In genomic region chr11:124669193-124669592, GRCh38 we compare ENCODE assay signal across 8 cellular contexts. TPM values are rescaled to one million over a fixed set of nuclear protein-coding genes. Genes with fewer than 3 reads are reported as not detected.
DNase-seq lines count a peak whose midpoint lies in the region; ATAC-seq and TF ChIP-seq lines count a peak whose summit lies in the region.

No MANE protein-coding gene starts in this region.

- no peaks in the 10 kb centered on the region for H3K79me2 ChIP-seq in Karpas-422 (ENCODE audit: low read length)

- H3K27me3 Mint-ChIP-seq in CD8-positive, alpha-beta T cell (ENCODE audit: low read depth): no peaks in the 10 kb centered on the region

- no peak overlapping the region for H3K4me3 ChIP-seq in CD8-positive, alpha-beta T cell (ENCODE audit: low read depth, low read length)
- H3K4me3 ChIP-seq in Karpas-422 (ENCODE audit: low read length) (no peak overlapping the region), astrocyte of the spinal cord (ENCODE audit: low read depth, low read length) (no peak overlapping the region), thyroid gland (replicated peaks in 1 of 3) (no peak overlapping the region)

- H2AFZ ChIP-seq in Karpas-422 (ENCODE audit: low read length): no peak overlapping the region

- H3K27ac ChIP-seq in CD8-positive, alpha-beta T cell (ENCODE audit: low read depth, low read length): no peak overlapping the region
- H3K27ac ChIP-seq in Karpas-422 (ENCODE audit: low read length) (no peak overlapping the region), thyroid gland (no peak overlapping the region)

- TF ChIP-seq POLR2A in thyroid gland (IDR thresholded peaks at IDR 0.05): no peak

- peak; percentile 18 for ATAC-seq in CD8-positive, alpha-beta T cell
- ATAC-seq in GM18868 (IDR thresholded peaks at IDR 0.05; ENCODE audit: unreplicated experiment) (peak; percentile 33), HG03280 (IDR thresholded peaks at IDR 0.05; ENCODE audit: unreplicated experiment) (no peak)

- H3K9me3 Mint-ChIP-seq in CD8-positive, alpha-beta T cell: no peaks in the 10 kb centered on the region

- in situ Hi-C loops in astrocyte of the spinal cord (cut with HindIII; ENCODE audit: low sequenced_read_pairs): no loop called here

- POLR2A ChIA-PET in CD8-positive, alpha-beta T cell (lab: Charles Lee): interaction anchor here (0.5 to 3.8 kb wide), 4 partner anchors 77 to 285 kb away, joined by 3 to 28 read pairs (median 4); partner anchors contain the start of gene CCDC15

- no peak overlapping the region for H3K4me2 ChIP-seq in Karpas-422 (ENCODE audit: low read depth, low read length, poor library complexity, severe bottlenecking)

- peaks cover 27% of the 10 kb centered on the region for H3K4me1 Mint-ChIP-seq in CD8-positive, alpha-beta T cell (ENCODE audit: low read depth)

- H3K9me2 ChIP-seq in Karpas-422 (replicated peaks; ENCODE audit: insufficient read depth, low read length): no peaks in the 10 kb centered on the region

- peaks cover 38% of the 10 kb centered on the region for H3K4me1 ChIP-seq in CD8-positive, alpha-beta T cell (ENCODE audit: insufficient read depth, low read length)
- H3K4me1 ChIP-seq in Karpas-422 (ENCODE audit: low read length): peaks cover 6% of the 10 kb centered on the region
- peaks cover 13 to 14% of the 10 kb centered on the region in 2 donors for H3K4me1 ChIP-seq in thyroid gland

- H3K4me3 Mint-ChIP-seq in CD8-positive, alpha-beta T cell: no peak overlapping the region

- no peaks in the 10 kb centered on the region for H3K9me3 ChIP-seq in CD8-positive, alpha-beta T cell (ENCODE audit: low read length)
- H3K9me3 ChIP-seq in Karpas-422 (ENCODE audit: low read length): no peaks in the 10 kb centered on the region
- H3K9me3 ChIP-seq in thyroid gland: no peaks in the 10 kb centered on the region

- no peaks in the 10 kb centered on the region for H3K27me3 ChIP-seq in CD8-positive, alpha-beta T cell (ENCODE audit: insufficient read depth, low read length)
- no peaks in the 10 kb centered on the region for H3K27me3 ChIP-seq in Karpas-422 (ENCODE audit: low read length)
- H3K27me3 ChIP-seq in thyroid gland: no peaks in the 10 kb centered on the region

- no peak overlapping the region for H3K9ac ChIP-seq in Karpas-422 (ENCODE audit: low read length)

- H4K20me1 ChIP-seq in Karpas-422 (ENCODE audit: insufficient read depth, low read depth, low read length): no peaks in the 10 kb centered on the region

- DNase-seq in CD8-positive, alpha-beta T cell: peak in 6 of 7 experiments; percentile 16 to 59 (median 35)
- DNase-seq in Karpas-422: peak; percentile 51
- DNase-seq in SHP77 (lab: John Stamatoyannopoulos, UW): peak; percentile 18 to 51
- DNase-seq in astrocyte of the spinal cord (ENCODE audit: low read depth, low spot score): peak; percentile 48
- peak; percentile 74 for DNase-seq in kidney tubule cell (ENCODE audit: low spot score)
- peak; percentile 31 to 41 for DNase-seq in thyroid gland

- TF ChIP-seq CTCF in CD8-positive, alpha-beta T cell (IDR thresholded peaks at IDR 0.05): peak; percentile 86
- peak; percentile 69 for TF ChIP-seq CTCF in astrocyte of the spinal cord (IDR thresholded peaks at IDR 0.05; ENCODE audit: low read depth, low read length)
- TF ChIP-seq CTCF in thyroid gland (IDR thresholded peaks at IDR 0.05): peak in 5 of 6 experiments; percentile 67 to 91 (median 80)

- 24% methylated on average over 8 of the region's 8 CpGs for WGBS in thyroid gland, 2 donors

- CTCF ChIA-PET in CD8-positive, alpha-beta T cell (lab: Charles Lee): interaction anchor here (0.6 to 6.6 kb wide), 38 partner anchors 9 to 472 kb away, joined by 3 to 174 read pairs (median 4); partner anchors contain the start of genes ESAM and MSANTD2

- intact Hi-C loops in CD8-positive, alpha-beta T cell (cut with DNase I, micrococcal nuclease): loop anchor here (1.0 kb wide), 4 partner anchors 77 to 168 kb away; no protein-coding TSS in a partner anchor
- intact Hi-C loops in thyroid gland (cut with DNase I): loop anchor here (2.0 to 10.0 kb wide), 3 partner anchors 123 to 196 kb away; partner anchors contain the start of gene ROBO3

- no peaks in the 10 kb centered on the region for H3K36me3 ChIP-seq in CD8-positive, alpha-beta T cell (ENCODE audit: insufficient read depth, low read length)
- no peaks in the 10 kb centered on the region for H3K36me3 ChIP-seq in Karpas-422 (ENCODE audit: insufficient read depth, low read length)
- H3K36me3 ChIP-seq in thyroid gland: peaks cover 0 to 3% of the 10 kb centered on the region in 2 donors

- H3K36me3 Mint-ChIP-seq in CD8-positive, alpha-beta T cell: peaks cover 12% of the 10 kb centered on the region

- H3K27ac Mint-ChIP-seq in CD8-positive, alpha-beta T cell: no peak overlapping the region

RNA-seq across cellular contexts. Expression of gene SIAE, which starts 4.3 kb away (rescaled TPM):
- 1 to 10 TPM; 2.4 to 3.2 TPM for total RNA-seq in CD8-positive, alpha-beta T cell
- 0.47 and 0.89 TPM in 2 replicates for total RNA-seq in Karpas-422 (2014; rRNA removed; shearing (Covaris generic); ENCODE audit: low replicate concordance)
- 10 to 100 TPM; 33.9 to 52.5 (median 41.6) TPM for total RNA-seq in thyroid gland

RNA-seq across cellular contexts. Expression of gene SPA17, which starts 4.5 kb away (rescaled TPM):
- under 1 TPM; 0.22 to 0.68 TPM for total RNA-seq in CD8-positive, alpha-beta T cell
- 1.2 and 10.4 TPM in 2 replicates for total RNA-seq in Karpas-422 (2014; rRNA removed; shearing (Covaris generic); ENCODE audit: low replicate concordance)
- 10 to 100 TPM; 13.8 to 25.2 (median 23.6) TPM for total RNA-seq in thyroid gland

RNA-seq across cellular contexts. Expression of gene TBRG1, which starts 46.5 kb away (rescaled TPM):
- 10 to 100 TPM; 59.2 to 61.0 TPM for total RNA-seq in CD8-positive, alpha-beta T cell
- 14.5 and 21.6 TPM in 2 replicates for total RNA-seq in Karpas-422 (2014; rRNA removed; shearing (Covaris generic); ENCODE audit: low replicate concordance)
- total RNA-seq in thyroid gland: 10 to 100 TPM; 34.7 to 59.8 (median 46.3) TPM

RNA-seq across cellular contexts. Expression of gene PANX3, which starts 58.0 kb away (rescaled TPM):
- total RNA-seq in CD8-positive, alpha-beta T cell: not detected
- total RNA-seq in Karpas-422 (2014; rRNA removed; shearing (Covaris generic); ENCODE audit: low replicate concordance): not detected in 2 replicates
- total RNA-seq in thyroid gland: not detected

Comparison
In these comparisons a context has a peak if more than half of its experiments do, and no peak if none do; other contexts are left out.
1. RNA of gene SIAE, which starts 4.3 kb away (total RNA-seq): 33.9 to 52.5 TPM in thyroid gland; 2.4 to 3.2 TPM in CD8-positive, alpha-beta T cell and 0.47 to 0.89 TPM in Karpas-422; every median in the first group is over 4 times any median in the second.
2. Peak in every context shown above with its lines, with median percentiles within 50 percentile points of each other: DNase-seq and CTCF ChIP-seq.